24 cellular contexts compared by ENCODE assay signal in the genomic region with DNA sequence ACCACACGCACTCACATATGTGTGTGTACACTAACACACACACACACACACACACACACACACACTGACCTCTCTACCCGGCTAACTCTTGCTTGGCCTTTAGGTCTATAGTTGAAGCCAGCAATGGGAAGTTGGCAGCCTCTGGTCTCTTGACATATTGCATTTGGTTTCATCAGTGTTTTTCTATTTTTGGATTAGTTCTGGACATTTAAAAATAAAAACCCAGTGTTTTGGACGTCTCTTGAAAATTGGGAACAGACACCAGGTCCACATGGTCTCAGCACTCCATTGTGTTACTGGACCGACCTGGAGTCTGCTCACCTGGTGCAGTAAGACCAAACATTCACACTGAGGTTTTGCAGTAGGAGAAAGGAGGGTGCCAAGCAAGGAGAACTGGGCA. TPM values are rescaled to one million over a fixed set of nuclear protein-coding genes. Genes with fewer than 3 reads are reported as not detected.
DNase-seq lines count a peak whose midpoint lies in the region; ATAC-seq lines count a peak whose summit lies in the region.
"Had no signal": no experiment of that assay in that cellular context is flagged by ENCODE, and none has a peak within 500 bp of the region (broad histone marks: within the 10 kb centered on the region; RNA-seq: fewer than 3 reads in every experiment).

No MANE protein-coding gene starts in this region.

- H3K4ac ChIP-seq in mesenchymal stem cell (ENCODE audit: low read depth in 1 of 2, low read length in 2 of 2) = no peak overlapping the region

- no peaks in the 10 kb centered on the region for H3K79me1 ChIP-seq in mesenchymal stem cell (replicated peaks; ENCODE audit: low read length, poor library complexity, severe bottlenecking)

- H3K4me1 ChIP-seq in mesenchymal stem cell (ENCODE audit: control insufficient read depth, insufficient read depth, low read depth, low read length) = peaks cover 4% of the 10 kb centered on the region
- peaks cover 5% of the 10 kb centered on the region for H3K4me1 ChIP-seq in GM23248 (ENCODE audit: insufficient read depth)
- H3K4me1 ChIP-seq: colonic mucosa had no signal

- no peak overlapping the region for H2BK12ac ChIP-seq in mesenchymal stem cell (ENCODE audit: low read length in 2 of 2)

- peak; percentile 46 for ATAC-seq in Right ventricle myocardium inferior
- no peak for ATAC-seq in GM21515 (IDR thresholded peaks at IDR 0.05; ENCODE audit: unreplicated experiment)
- no peak for ATAC-seq in HG03045 (IDR thresholded peaks at IDR 0.05; ENCODE audit: unreplicated experiment)
- ATAC-seq: stimulated activated naive B cell treated with anti-CD40 and anti-IgM and Interleukin-4, amounts not matched to agents 10 μg/mL and 1 μg/mL and 100 μg/mL, for 72 hours had no signal

- intact Hi-C loops in Right ventricle myocardium inferior (cut with DNase I) (no loop called here), cardiac septum (cut with DNase I) (no loop called here)

- DNase-seq in Right ventricle myocardium inferior (ENCODE audit: missing footprints) (peak; percentile 43), cardiac septum (ENCODE audit: low spot score) (no peak), fibroblast of peridontal ligament (ENCODE audit: extremely low read depth) (peak; percentile 59), mesenchymal stem cell (no peak), GM23248 (no peak), NCI-H2081 treated with DMSO at 0.1 percent for 48 hours (lab: John Stamatoyannopoulos, UW) (no peak)
- DNase-seq: 8988T; colonic mucosa; COR-L47; DMS79 treated with DMSO at 0.1 percent for 48 hours; H7; hypothalamus; Kasumi-1; midbrain; NCI-H1105 treated with DMSO at 0.1 percent for 48 hours; NCI-H2107; NCI-H524; SHP77; stimulated activated CD4-positive, alpha-beta T cell treated with anti-CD3 and anti-CD28 coated beads, Interleukin-1b, Interleukin-23, amount 100 ng/mL, for 48 hours; stimulated activated naive B cell treated with anti-CD40 and anti-IgM and Interleukin-4, amounts not matched to agents 10 μg/mL and 1 μg/mL and 100 μg/mL, for 72 hours; SW 1271; thyroid gland had no signal

- H3K23ac ChIP-seq in mesenchymal stem cell (ENCODE audit: low read length in 2 of 2) = no peak overlapping the region

- in situ Hi-C loops in GM23248 (cut with MboI) = no loop called here

- H3K18ac ChIP-seq in mesenchymal stem cell (ENCODE audit: low read depth in 1 of 2, low read length in 2 of 2) = peak overlapping the region in 1 of 2 experiments; percentile 46

- WGBS in mesenchymal stem cell = 97% methylated on average over 4 of the region's 4 CpGs
- 41 to 46% methylated on average over 4 of the region's 4 CpGs for WGBS in GM23248 (ENCODE audit: low coverage in 1 of 2, low lambda C conversion rate in 2 of 2, missing lambda C conversion rate in 2 of 2), 2 experiments

- no peak overlapping the region for H2BK15ac ChIP-seq in mesenchymal stem cell (ENCODE audit: low read depth, poor library complexity, severe bottlenecking)

- H4K20me1 ChIP-seq in GM23248 (ENCODE audit: insufficient read depth) = no peaks in the 10 kb centered on the region

- H3K36me3 ChIP-seq in mesenchymal stem cell (ENCODE audit: control insufficient read depth in 1 of 2, insufficient read depth in 2 of 2, low read depth in 1 of 2, low read length in 2 of 2) = no peaks in the 10 kb centered on the region
- no peaks in the 10 kb centered on the region for H3K36me3 ChIP-seq in GM23248 (ENCODE audit: low read depth)
- H3K36me3 ChIP-seq: colonic mucosa, thyroid gland had no signal

- H3K79me2 ChIP-seq in GM23248 (ENCODE audit: insufficient read depth) = no peaks in the 10 kb centered on the region

- H2AK5ac ChIP-seq in mesenchymal stem cell (ENCODE audit: low read length, severe bottlenecking) = no peak overlapping the region

- no peak overlapping the region for H2BK5ac ChIP-seq in mesenchymal stem cell (ENCODE audit: low read depth, low read length, poor library complexity, severe bottlenecking)

- H3K27me3 ChIP-seq in mesenchymal stem cell (ENCODE audit: control insufficient read depth in 1 of 2, insufficient read depth in 1 of 2, low read length in 2 of 2) = peaks cover 0 to 5% of the 10 kb centered on the region in 2 experiments
- H3K27me3 ChIP-seq in GM23248 (replicated peaks; ENCODE audit: insufficient read depth) = peaks cover 3% of the 10 kb centered on the region; the same call in 1 of the 2 replicates
- H3K27me3 ChIP-seq: colonic mucosa, thyroid gland had no signal

- H3K14ac ChIP-seq in mesenchymal stem cell (ENCODE audit: low read length in 2 of 2) = no peak overlapping the region

- no peak overlapping the region for H2BK120ac ChIP-seq in mesenchymal stem cell (ENCODE audit: low read depth, low read length)

- H3K4me2 ChIP-seq in mesenchymal stem cell (ENCODE audit: low read length, poor library complexity, severe bottlenecking) = no peak overlapping the region
- H3K4me2 ChIP-seq in GM23248 (ENCODE audit: unreplicated experiment) = no peak overlapping the region

- H3K9me3 ChIP-seq in mesenchymal stem cell (ENCODE audit: control insufficient read depth, low read length) (no peaks in the 10 kb centered on the region), GM23248 (ENCODE audit: low read depth) (no peaks in the 10 kb centered on the region)
- H3K9me3 ChIP-seq: colonic mucosa, thyroid gland had no signal

- H3K27ac ChIP-seq in mesenchymal stem cell (ENCODE audit: low read length, poor library complexity, severe bottlenecking) = no peak overlapping the region
- no peak overlapping the region for H3K27ac ChIP-seq in GM23248
- H3K27ac ChIP-seq: colonic mucosa, thyroid gland had no signal

- H2AFZ ChIP-seq in mesenchymal stem cell (ENCODE audit: low read depth, low read length) (no peak overlapping the region), GM23248 (no peak overlapping the region)

- no peak overlapping the region for H3K4me3 ChIP-seq in mesenchymal stem cell (ENCODE audit: insufficient read depth in 1 of 2, low read depth in 1 of 2, low read length in 2 of 2)
- H3K4me3 ChIP-seq in GM23248 = no peak overlapping the region
- H3K4me3 ChIP-seq: colonic mucosa, thyroid gland had no signal

- H3K9ac ChIP-seq in mesenchymal stem cell (ENCODE audit: low read length) (no peak overlapping the region), GM23248 (no peak overlapping the region)

- H3F3A ChIP-seq in GM23248 (ENCODE audit: insufficient read depth) = no peaks in the 10 kb centered on the region

- no peaks in the 10 kb centered on the region for H3K9me2 ChIP-seq in GM23248 (ENCODE audit: insufficient read depth)

- H4K91ac ChIP-seq in mesenchymal stem cell (ENCODE audit: low read length) = no peak overlapping the region

- peak overlapping the region; percentile 0 for H4K8ac ChIP-seq in mesenchymal stem cell (ENCODE audit: low read length)

RNA-seq across cellular contexts. Expression of a gene that starts 50.4 kb away (rescaled TPM):
- total RNA-seq in Right ventricle myocardium inferior (6.8 TPM), cardiac septum (6.7 TPM)
- 43.3 TPM for polyA plus RNA-seq in mesenchymal stem cell (2013, experiment 1 of 2)
- polyA plus RNA-seq in mesenchymal stem cell (2013, experiment 2 of 2) = 37.4 TPM
- 0.76 and 0.86 TPM in 2 replicates for total RNA-seq in GM23248 (2014; rRNA removed; shearing (Covaris generic))
- polyA plus RNA-seq in GM23248 (2016; fragmentation: Nextera tagmentation; extraction: Ambion mirVana) = 0.56 and 0.75 TPM in 2 replicates

Comparison
In these comparisons a context has a peak if more than half of its experiments do, and no peak if none do; other contexts are left out.
1. DNase-seq: peak in Right ventricle myocardium inferior (single experiment) and fibroblast of peridontal ligament (single experiment); none in cardiac septum (single experiment), mesenchymal stem cell (single experiment), GM23248 (single experiment) and NCI-H2081 treated with DMSO at 0.1 percent for 48 hours (single experiment).